34 cellular contexts compared by ENCODE assay signal in the genomic region with DNA sequence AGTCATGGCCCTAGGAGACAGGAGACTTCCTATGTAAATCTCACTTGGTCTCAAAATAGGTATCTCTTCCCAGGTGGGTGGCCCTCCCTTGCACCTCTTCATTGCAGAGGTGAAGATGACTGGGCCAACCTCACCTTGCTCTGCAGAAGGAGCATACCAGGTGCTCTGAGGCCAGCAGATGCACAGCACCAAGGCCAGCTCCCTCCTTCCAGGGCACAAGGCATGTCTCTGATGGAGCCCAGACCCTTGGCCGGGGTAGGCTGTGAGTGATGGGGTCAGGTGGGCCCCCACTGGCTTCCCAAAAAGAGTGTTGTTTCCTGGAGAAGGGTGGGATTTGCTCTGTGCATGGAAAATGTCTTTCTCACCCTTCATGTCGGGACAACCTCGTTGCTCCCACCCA. TPM values are rescaled to one million over a fixed set of nuclear protein-coding genes. Genes with fewer than 3 reads are reported as not detected.
"Had no signal": no experiment of that assay in that cellular context is flagged by ENCODE, and none has a peak within 500 bp of the region (broad histone marks: within the 10 kb centered on the region; RNA-seq: fewer than 3 reads in every experiment).

No MANE protein-coding gene starts in this region.

- H2AFZ ChIP-seq: parathyroid adenoma had no signal

- H3K27me3 ChIP-seq: foreskin keratinocyte, thyroid gland, vagina had no signal

- H3K4me1 ChIP-seq: foreskin keratinocyte, gastroesophageal sphincter, parathyroid adenoma, thyroid gland, vagina had no signal

- H3K4me3 Mint-ChIP-seq: memory B cell; natural killer cell treated with Interleukin-12 subunit alpha and Interleukin-12 subunit beta and Interleukin-15 and Interleukin-18, amount 100 ng/mL, for 72 hours; neural crest cell; stimulated activated naive CD8-positive, alpha-beta T cell treated with anti-CD3 and anti-CD28 coated beads, Interleukin-15, amount 100 ng/mL, for 72 hours had no signal

- H3K9me3 Mint-ChIP-seq: natural killer cell treated with Interleukin-12 subunit alpha and Interleukin-12 subunit beta and Interleukin-15 and Interleukin-18, amount 100 ng/mL, for 72 hours had no signal

- FAIRE-seq: endothelial cell of umbilical vein, islet of Langerhans had no signal

- H3K9me3 ChIP-seq: esophagus muscularis mucosa, thyroid gland, vagina had no signal

- DNase-seq: dermis blood vessel endothelial cell; effector memory CD4-positive, alpha-beta T cell; foreskin keratinocyte; heart right ventricle; hippocampal formation; stimulated activated CD4-positive, alpha-beta T cell treated with anti-CD3 and anti-CD28 coated beads, Interleukin-12 subunit alpha, Interleukin-12 subunit beta, amount 100 ng/mL, for 4 hours; stimulated activated CD4-positive, alpha-beta T cell treated with anti-CD3 and anti-CD28 coated beads, Interleukin-1b, Interleukin-23, amount 100 ng/mL, for 48 hours; stimulated activated CD4-positive, alpha-beta T cell treated with anti-CD3 and anti-CD28 coated beads, Interleukin-4, amount 100 ng/mL, for 1 hour; stimulated activated CD8-positive, alpha-beta memory T cell treated with anti-CD3 and anti-CD28 coated beads, Interleukin-4, amount 100 ng/mL, for 48 hours; stimulated activated naive CD4-positive, alpha-beta T cell; stimulated activated naive CD8-positive, alpha-beta T cell treated with anti-CD3 and anti-CD28 coated beads, Interleukin-15, amount 100 ng/mL, for 72 hours; thyroid gland; trophoblast cell had no signal

- H3K4me1 Mint-ChIP-seq: memory B cell; stimulated activated naive CD8-positive, alpha-beta T cell treated with anti-CD3 and anti-CD28 coated beads, Interleukin-15, amount 100 ng/mL, for 72 hours had no signal

- ATAC-seq: foreskin keratinocyte; gastroesophageal sphincter; heart right ventricle; left lobe of liver; natural killer cell treated with Interleukin-12 subunit alpha and Interleukin-12 subunit beta and Interleukin-15 and Interleukin-18, amount 100 ng/mL, for 72 hours; sciatic nerve; stimulated activated naive CD8-positive, alpha-beta T cell treated with anti-CD3 and anti-CD28 coated beads, Interleukin-15, amount 100 ng/mL, for 72 hours had no signal

- H3K9ac ChIP-seq: parathyroid adenoma had no signal

- H3K36me3 Mint-ChIP-seq: memory B cell; natural killer cell treated with Interleukin-12 subunit alpha and Interleukin-12 subunit beta and Interleukin-15 and Interleukin-18, amount 100 ng/mL, for 72 hours had no signal

- H3K27ac Mint-ChIP-seq: memory B cell; natural killer cell treated with Interleukin-12 subunit alpha and Interleukin-12 subunit beta and Interleukin-15 and Interleukin-18, amount 100 ng/mL, for 72 hours; progenitor cell of endocrine pancreas; stimulated activated naive CD8-positive, alpha-beta T cell treated with anti-CD3 and anti-CD28 coated beads, Interleukin-15, amount 100 ng/mL, for 72 hours had no signal

- H3K27ac ChIP-seq: coronary artery, esophagus muscularis mucosa, foreskin keratinocyte, gastroesophageal sphincter, heart right ventricle, parathyroid adenoma, thyroid gland, vagina had no signal

- H3K4me3 ChIP-seq: coronary artery, esophagus muscularis mucosa, gastroesophageal sphincter, heart right ventricle, lung, smooth muscle cell, thyroid gland, vagina had no signal

- H3K4me2 ChIP-seq: smooth muscle cell had no signal

- H3K79me2 ChIP-seq: parathyroid adenoma had no signal

- H3K36me3 ChIP-seq: esophagus muscularis mucosa, gastroesophageal sphincter, heart right ventricle, thyroid gland, vagina had no signal

RNA-seq across cellular contexts. Expression of a gene that starts 12.8 kb away (rescaled TPM):
- total RNA-seq: dermis blood vessel endothelial cell; endothelial cell of umbilical vein; epithelial cell of proximal tubule; esophagus muscularis mucosa; fibroblast of lung; foreskin keratinocyte; gastroesophageal sphincter; heart right ventricle; left lobe of liver; liver; lung; mononuclear cell; natural killer cell treated with Interleukin-12 subunit alpha and Interleukin-12 subunit beta and Interleukin-15 and Interleukin-18, amount 100 ng/mL, for 72 hours; neural crest cell; osteoblast; progenitor cell of endocrine pancreas; sciatic nerve; smooth muscle cell; thyroid gland; ureter; vagina had no signal
- polyA plus RNA-seq: endothelial cell of umbilical vein, fibroblast of lung, foreskin keratinocyte, heart right ventricle, liver, lung, smooth muscle cell had no signal
